ENCODE assay signal across 24 cellular contexts in the genomic region with DNA sequence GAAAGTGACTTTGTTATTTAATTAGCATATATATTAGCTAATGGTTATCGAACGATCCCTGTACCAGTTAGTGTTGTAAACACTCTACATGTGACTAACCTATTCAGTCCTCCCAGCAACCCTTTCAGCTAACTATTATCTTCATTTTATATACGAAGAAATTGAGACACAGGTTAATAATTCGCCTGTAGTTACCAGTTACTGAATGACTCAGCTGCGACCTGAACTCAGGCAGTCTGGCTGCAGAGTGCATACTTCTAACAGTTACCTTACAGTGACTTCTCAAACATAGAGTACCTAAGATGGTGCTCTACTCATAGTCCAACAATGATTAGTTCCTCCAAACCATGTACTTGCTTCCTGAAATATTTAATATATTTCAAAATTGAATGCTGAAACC.
"Had no signal": no experiment of that assay in that cellular context is flagged by ENCODE, and none has a peak within 500 bp of the region (broad histone marks: within the 10 kb centered on the region; RNA-seq: fewer than 3 reads in every experiment).

No MANE protein-coding gene starts in this region.

- H3K27me3 ChIP-seq: brain microvascular endothelial cell, cardiac muscle cell had no signal

- DNase-seq: activated CD4-positive, alpha-beta memory T cell treated with anti-CD3 and anti-CD28 coated beads for 36 hours; activated CD4-positive, alpha-beta T cell treated with anti-CD3 and anti-CD28 coated beads, Interleukin-2, amount 10 ng/mL, durations not matched to agents 7 days and 5 days; activated CD4-positive, CD25-positive, alpha-beta regulatory T cell; activated gamma-delta T cell; activated naive CD4-positive, alpha-beta T cell treated with anti-CD3 and anti-CD28 coated beads for 36 hours; activated T-cell treated with anti-CD3 and anti-CD28 coated beads for 4 hours; activated T-cell treated with anti-CD3 and anti-CD28 coated beads, Interleukin-2, amount 50 U/mL, for 48 hours; brain microvascular endothelial cell; MV-4-11; NCI-H1105; NCI-H1436 treated with DMSO at 0.1 percent for 48 hours; NCI-H187; NCI-H2081; NCI-H446; NCI-H524; PC-9; SIG-M5; T-helper 2 cell; T1000 had no signal

- H3K4me3 Mint-ChIP-seq: activated CD4-positive, alpha-beta memory T cell treated with anti-CD3 and anti-CD28 coated beads for 36 hours; activated CD4-positive, alpha-beta T cell treated with anti-CD3 and anti-CD28 coated beads, Interleukin-2, amount 10 ng/mL, durations not matched to agents 7 days and 5 days; activated naive CD4-positive, alpha-beta T cell treated with anti-CD3 and anti-CD28 coated beads for 36 hours; activated naive CD8-positive, alpha-beta T cell; activated T-helper 17 cell treated with anti-CD3 and anti-CD28 coated beads, Interleukin-2, amount 50 U/mL, for 72 hours had no signal

- H3K9ac ChIP-seq: KMS-11 had no signal

- H3K9me3 Mint-ChIP-seq: activated CD4-positive, alpha-beta memory T cell treated with anti-CD3 and anti-CD28 coated beads for 36 hours; activated naive CD4-positive, alpha-beta T cell treated with anti-CD3 and anti-CD28 coated beads for 36 hours; activated T-helper 17 cell treated with anti-CD3 and anti-CD28 coated beads, Interleukin-2, amount 50 U/mL, for 72 hours had no signal

- FAIRE-seq: TTC549 had no signal

- H3K27me3 Mint-ChIP-seq: activated CD4-positive, alpha-beta memory T cell treated with anti-CD3 and anti-CD28 coated beads for 36 hours; activated CD4-positive, alpha-beta T cell treated with anti-CD3 and anti-CD28 coated beads, Interleukin-2, amount 10 ng/mL, durations not matched to agents 7 days and 5 days; activated naive CD8-positive, alpha-beta T cell; activated T-helper 17 cell treated with anti-CD3 and anti-CD28 coated beads, Interleukin-2, amount 50 U/mL, for 72 hours had no signal

- ATAC-seq: activated T-helper 17 cell treated with anti-CD3 and anti-CD28 coated beads, Interleukin-2, amount 50 U/mL, for 72 hours had no signal

- H3K27ac Mint-ChIP-seq: activated CD4-positive, alpha-beta memory T cell treated with anti-CD3 and anti-CD28 coated beads for 36 hours; activated CD4-positive, alpha-beta T cell treated with anti-CD3 and anti-CD28 coated beads, Interleukin-2, amount 10 ng/mL, durations not matched to agents 7 days and 5 days; activated naive CD4-positive, alpha-beta T cell treated with anti-CD3 and anti-CD28 coated beads for 36 hours; activated naive CD8-positive, alpha-beta T cell; activated T-helper 17 cell treated with anti-CD3 and anti-CD28 coated beads, Interleukin-2, amount 50 U/mL, for 72 hours had no signal

- H2AFZ ChIP-seq: PC-9 had no signal

- H3K4me3 ChIP-seq: cardiac muscle cell, PC-9 had no signal

- H3K36me3 ChIP-seq: brain microvascular endothelial cell, cardiac muscle cell had no signal

- H3K27ac ChIP-seq: brain microvascular endothelial cell, cardiac muscle cell, KMS-11, PC-9 had no signal

- H3K4me2 ChIP-seq: KMS-11, PC-9 had no signal
